1 cellular context compared by ENCODE assay signal in genomic region chr15:68053997-68054657, GRCh38.
TF ChIP-seq lines count a peak whose summit lies in the region.

PIAS1 (plus strand) TSS chr15:68054315; CDS start chr15:68054327, 12 bp downstream.

TF ChIP-seq in HEK293, 187 proteins besides CTCF, POLR2A, EP300 and RAD21 (continued from another document and continues in another):
- TF ChIP-seq ZNF202 (tag by site-specific recombination; IDR thresholded peaks at IDR 0.05; ENCODE audit: borderline replicate concordance) (0 out of 2 replicates have a peak, but pooled peaks have one; percentile 58), GLIS1 (tag by site-specific recombination; IDR thresholded peaks at IDR 0.05) (peak; percentile 96), PRDM10 (tag by site-specific recombination; IDR thresholded peaks at IDR 0.05) (no peak; the same call in 1 of the 2 replicates), ZNF560 (tag by site-specific recombination; IDR thresholded peaks at IDR 0.05; ENCODE audit: borderline replicate concordance) (no peak), ZNF449 (tag by site-specific recombination; IDR thresholded peaks at IDR 0.05) (peak; percentile 57; the same call in 1 of the 2 replicates), ZNF530 (tag by site-specific recombination; IDR thresholded peaks at IDR 0.05; ENCODE audit: low read depth) (no peak), ZSCAN23 (tag by site-specific recombination; IDR thresholded peaks at IDR 0.05) (peak; percentile 29; the same call in 1 of the 2 replicates), ZNF692 (tag by site-specific recombination; IDR thresholded peaks at IDR 0.05) (peak; percentile 64), BCL11A (tag by site-specific recombination; IDR thresholded peaks at IDR 0.05; ENCODE audit: low read depth) (peak; percentile 40), ZNF24 (tag by site-specific recombination; IDR thresholded peaks at IDR 0.05) (peak; percentile 20; the same call in 1 of the 2 replicates), ZNF324 (tag by site-specific recombination; IDR thresholded peaks at IDR 0.05) (peak; percentile 89), ZNF626 (tag by site-specific recombination; IDR thresholded peaks at IDR 0.05) (peak; percentile 20; the same call in 1 of the 2 replicates), ZNF701 (tag by site-specific recombination; IDR thresholded peaks at IDR 0.05) (no peak), OVOL3 (tag by site-specific recombination; IDR thresholded peaks at IDR 0.05) (peak; percentile 16; the same call in 1 of the 2 replicates), ZNF518A (tag by site-specific recombination; conservative IDR thresholded peaks at IDR 0.05; ENCODE audit: low read depth) (peak; percentile 44; the same call in 1 of the 2 replicates), KLF17 (tag by site-specific recombination; IDR thresholded peaks at IDR 0.05) (peak; percentile 58), ZNF670 (tag by site-specific recombination; IDR thresholded peaks at IDR 0.05; ENCODE audit: low read depth) (no peak), SP7 (tag by site-specific recombination; IDR thresholded peaks at IDR 0.05) (peak; percentile 83), WT1 (tag by site-specific recombination; IDR thresholded peaks at IDR 0.05) (0 out of 2 replicates have a peak, but pooled peaks have one; percentile 57), ZNF843 (tag by site-specific recombination; IDR thresholded peaks at IDR 0.05) (peak; percentile 65; the same call in 1 of the 2 replicates), PRDM2 (tag by site-specific recombination; IDR thresholded peaks at IDR 0.05; ENCODE audit: borderline replicate concordance) (no peak), EGR2 (tag by site-specific recombination; IDR thresholded peaks at IDR 0.05; ENCODE audit: low read depth) (peak; percentile 93), IKZF3 (tag by site-specific recombination; IDR thresholded peaks at IDR 0.05) (peak; percentile 67), SCRT2 (tag by site-specific recombination; IDR thresholded peaks at IDR 0.05) (no peak), INSM2 (tag by site-specific recombination; IDR thresholded peaks at IDR 0.05) (peak; percentile 80; the same call in 1 of the 2 replicates), ZNF184 (tag by site-specific recombination; IDR thresholded peaks at IDR 0.05) (0 out of 2 replicates have a peak, but pooled peaks have one; percentile 31)
- TF ChIP-seq, protein P1, sequence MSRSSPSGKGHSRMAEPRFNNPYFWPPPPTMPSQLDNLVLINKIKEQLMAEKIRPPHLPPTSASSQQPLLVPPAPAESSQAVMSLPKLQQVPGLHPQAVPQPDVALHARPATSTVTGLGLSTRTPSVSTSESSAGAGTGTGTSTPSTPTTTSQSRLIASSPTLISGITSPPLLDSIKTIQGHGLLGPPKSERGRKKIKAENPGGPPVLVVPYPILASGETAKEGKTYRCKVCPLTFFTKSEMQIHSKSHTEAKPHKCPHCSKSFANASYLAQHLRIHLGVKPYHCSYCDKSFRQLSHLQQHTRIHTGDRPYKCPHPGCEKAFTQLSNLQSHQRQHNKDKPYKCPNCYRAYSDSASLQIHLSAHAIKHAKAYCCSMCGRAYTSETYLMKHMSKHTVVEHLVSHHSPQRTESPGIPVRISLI (tag by site-specific recombination; IDR thresholded peaks at IDR 0.05) = no peak
- TF ChIP-seq, protein P2, sequence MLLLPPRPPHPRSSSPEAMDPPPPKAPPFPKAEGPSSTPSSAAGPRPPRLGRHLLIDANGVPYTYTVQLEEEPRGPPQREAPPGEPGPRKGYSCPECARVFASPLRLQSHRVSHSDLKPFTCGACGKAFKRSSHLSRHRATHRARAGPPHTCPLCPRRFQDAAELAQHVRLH (tag by site-specific recombination; IDR thresholded peaks at IDR 0.05) = peak; percentile 8; the same call in 1 of the 2 replicates
